Comparison of ENCODE assay signal across 17 cellular contexts in the genomic region with DNA sequence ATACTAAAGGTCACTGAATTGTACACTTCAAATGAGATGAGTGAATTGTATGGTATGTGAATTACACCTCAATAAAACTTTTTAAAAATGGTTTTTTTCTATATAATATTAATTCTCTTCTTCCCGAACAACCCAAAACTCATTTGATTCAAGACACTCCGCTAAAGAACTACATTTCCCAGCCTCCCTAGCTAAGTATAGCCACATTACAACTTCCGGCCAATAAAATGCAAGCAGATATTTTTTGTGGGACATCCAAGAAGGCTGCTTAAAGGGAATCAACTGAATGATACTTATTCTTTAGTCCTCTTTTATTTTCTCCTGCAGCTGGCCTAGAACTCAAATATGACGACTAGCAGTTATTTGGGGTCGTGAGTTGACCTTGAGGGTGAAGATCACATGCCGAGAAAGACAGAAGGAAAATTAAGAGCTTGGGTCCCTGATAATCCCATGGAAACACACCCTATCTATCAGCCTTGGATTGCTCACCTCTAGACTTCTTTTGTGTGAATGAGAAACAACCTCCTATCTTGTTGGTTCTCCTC.
DNase-seq lines count a peak whose midpoint lies in the region; ATAC-seq, FAIRE-seq and TF ChIP-seq lines count a peak whose summit lies in the region.
"Had no signal": no experiment of that assay in that cellular context is flagged by ENCODE, and none has a peak within 500 bp of the region (broad histone marks: within the 10 kb centered on the region; RNA-seq: fewer than 3 reads in every experiment).

No MANE protein-coding gene starts in this region.

- no peaks in the 10 kb centered on the region for H3K9me3 ChIP-seq in adipocyte (ENCODE audit: control insufficient read depth, low read length)
- H3K9me3 ChIP-seq in HepG2 (ENCODE audit: low read length): no peaks in the 10 kb centered on the region
- no peaks in the 10 kb centered on the region for H3K9me3 ChIP-seq in transverse colon
- no peaks in the 10 kb centered on the region; the same call in none of the 2 replicates for H3K9me3 ChIP-seq in BE2C

- POLR2A ChIA-PET in HepG2 (lab: Yijun Ruan, JAX): interaction anchor here (1.0 to 1.8 kb wide), 3 partner anchors 30 to 899 kb away, joined by 3 to 6 read pairs (median 4); a partner anchor contains a TSS

- DNase-seq in NCI-H82 treated with DMSO at 0.1 percent for 48 hours (lab: John Stamatoyannopoulos, UW; ENCODE audit: unreplicated experiment) (peak; percentile 25), adipocyte (ENCODE audit: low read depth) (peak; percentile 18), HepG2 (ENCODE audit: low spot score) (no peak), transverse colon (no peak), BE2C (no peak), hippocampal formation (lab: John Stamatoyannopoulos, UW) (no peak)
- DNase-seq: activated T-cell treated with anti-CD3 and anti-CD28 coated beads, Interleukin-2, amount 50 U/mL, for 48 hours; C1 segment of cervical spinal cord; KBM-7; kidney glomerular epithelial cell; naive B cell; NCI-H146; stimulated activated CD4-positive, alpha-beta T cell treated with anti-CD3 and anti-CD28 coated beads, Interleukin-2, amount 100 ng/mL, for 24 hours had no signal

- FAIRE-seq in HepG2 (lab: Jason Lieb, UNC): no peak
- FAIRE-seq: G401.6, RCC 7860 had no signal

- H3K27me3 ChIP-seq in adipocyte (replicated peaks; ENCODE audit: control insufficient read depth, insufficient read depth, low read length) (no peaks in the 10 kb centered on the region), HepG2 (ENCODE audit: control insufficient read depth in 1 of 2, insufficient read depth in 2 of 2, low read length in 2 of 2) (no peaks in the 10 kb centered on the region), transverse colon (no peaks in the 10 kb centered on the region), BE2C (no peaks in the 10 kb centered on the region)

- TF ChIP-seq POLR2A in HepG2 (IDR thresholded peaks at IDR 0.05; ENCODE audit: insufficient read depth in 1 of 2, low read depth in 2 of 2, low read length in 2 of 2): no peak
- no peak for TF ChIP-seq POLR2A in transverse colon (IDR thresholded peaks at IDR 0.05)

- H3K4me3 ChIP-seq in adipocyte (ENCODE audit: low read length) (no peak overlapping the region), HepG2 (replicated peaks in 1 of 3; ENCODE audit: insufficient read depth in 1 of 3, low read depth in 2 of 3, low read length in 3 of 3) (peak overlapping the region; percentile 47 to 54 (median 53); a peak in 5 of 6 replicates), transverse colon (peak overlapping the region in 3 of 4 donors; percentile 9 to 46 (median 27)), BE2C (ENCODE audit: low read depth, low read length) (no peak overlapping the region)

- H3K36me3 ChIP-seq in adipocyte (ENCODE audit: control insufficient read depth, insufficient read depth, low read length, severe bottlenecking): no peaks in the 10 kb centered on the region
- no peaks in the 10 kb centered on the region for H3K36me3 ChIP-seq in HepG2 (replicated peaks in 1 of 2; ENCODE audit: control insufficient read depth in 1 of 2, insufficient read depth in 2 of 2, low read length in 2 of 2)
- no peaks in the 10 kb centered on the region for H3K36me3 ChIP-seq in transverse colon
- H3K36me3 ChIP-seq in BE2C: no peaks in the 10 kb centered on the region

- peaks cover 3% of the 10 kb centered on the region for H3K4me1 ChIP-seq in adipocyte (ENCODE audit: control insufficient read depth, insufficient read depth, low read length)
- peaks cover 31% of the 10 kb centered on the region for H3K4me1 ChIP-seq in HepG2 (ENCODE audit: insufficient read depth, low read length)
- peaks cover 0 to 4% (median 0%) of the 10 kb centered on the region in 4 donors for H3K4me1 ChIP-seq in transverse colon
- H3K4me1 ChIP-seq in BE2C: peaks cover 10% of the 10 kb centered on the region

- peak overlapping the region; percentile 80 for H3K4me2 ChIP-seq in HepG2 (ENCODE audit: low read depth, low read length)

- H3K79me2 ChIP-seq in HepG2 (ENCODE audit: insufficient read depth, low read length): no peaks in the 10 kb centered on the region

- no peak overlapping the region for H3K9ac ChIP-seq in adipocyte (ENCODE audit: low read length)
- peak overlapping the region; percentile 42; the same call in 1 of the 2 replicates for H3K9ac ChIP-seq in HepG2 (ENCODE audit: insufficient read depth, low read depth, low read length)

- H3K27ac ChIP-seq in HepG2 (ENCODE audit: extremely low read length, insufficient read depth, low read length) (no peak overlapping the region), transverse colon (peak overlapping the region; percentile 73 to 82 (median 77))

- no TSS peak for BruUV-seq in HepG2 (replicated peaks; lab: Mats Ljungman, UMichigan)

- no peaks in the 10 kb centered on the region for H4K20me1 ChIP-seq in HepG2 (ENCODE audit: insufficient read depth, low read length)

- intact Hi-C loops in HepG2 (cut with micrococcal nuclease; ENCODE audit: unreplicated experiment) (no loop called here), transverse colon (cut with DNase I; ENCODE audit: low total_unique reads) (no loop called here)

- in situ Hi-C loops in HepG2 (cut with HindIII; ENCODE audit: extremely low pct_ligation_motif_present, low pct_unique_long_range_greater_than_20kb): loop anchor here (10.0 to 25.0 kb wide), 2 partner anchors 347 to 524 kb away; no protein-coding TSS in a partner anchor
- in situ Hi-C loops in transverse colon (cut with MboI; ENCODE audit: low pct_ligation_motif_present in 1 of 4, low pct_unique_long_range_greater_than_20kb in 1 of 4, low sequenced_read_pairs in 3 of 4): loop anchor here in 2 of 4 donors (10.0 to 25.0 kb wide), 3 partner anchors 347 to 524 kb away; no protein-coding TSS in a partner anchor

- ATAC-seq in HepG2: peak; percentile 19; the same call in 1 of the 3 replicates
- ATAC-seq in GM18519 (IDR thresholded peaks at IDR 0.05; ENCODE audit: low FRiP score, unreplicated experiment): no peak
- ATAC-seq in GM21723 (IDR thresholded peaks at IDR 0.05; ENCODE audit: unreplicated experiment): no peak

- no peak for TF ChIP-seq EP300 in HepG2 (IDR thresholded peaks at IDR 0.05; ENCODE audit: low read depth in 2 of 2, low read length in 2 of 2)
- TF ChIP-seq EP300 in HepG2 (CRISPR knock-in tag; IDR thresholded peaks at IDR 0.05; ENCODE audit: borderline replicate concordance): no peak
- no peak for TF ChIP-seq EP300 in transverse colon (IDR thresholded peaks at IDR 0.05; ENCODE audit: low read depth)

- no peak for TF ChIP-seq RAD21 in HepG2 (CRISPR knock-in tag; IDR thresholded peaks at IDR 0.05)

- peak overlapping the region; percentile 83 for H2AFZ ChIP-seq in HepG2 (ENCODE audit: low read length)

- TF ChIP-seq CTCF in HepG2 (CRISPR knock-in tag; IDR thresholded peaks at IDR 0.05): no peak
- TF ChIP-seq CTCF in transverse colon (IDR thresholded peaks at IDR 0.05): no peak
- no peak for TF ChIP-seq CTCF in BE2C (IDR thresholded peaks at IDR 0.05; ENCODE audit: low read depth, low read length)

- CTCF ChIA-PET in HepG2 (lab: Yijun Ruan, JAX; ENCODE audit: low intra/inter-chr PET ratio, low total read pairs): interaction anchor here (3.1 kb wide), 1 partner anchor 344 kb away, joined by 11 read pairs; no protein-coding TSS in a partner anchor

- 8% methylated on average over 6 of the region's 6 CpGs for WGBS in HepG2 (ENCODE audit: low lambda C conversion rate)
- 47 to 65% methylated on average over 6 of the region's 6 CpGs for WGBS in transverse colon (ENCODE audit: low coverage in 1 of 2), 2 donors

TF ChIP-seq in HepG2, 621 proteins besides CTCF, POLR2A, EP300 and RAD21 (continues in another document):
- TF ChIP-seq ZSCAN30 (CRISPR knock-in tag; IDR thresholded peaks at IDR 0.05): no peak
- no peak for TF ChIP-seq SMARCE1 (IDR thresholded peaks at IDR 0.05; ENCODE audit: borderline replicate concordance)
- no peak for TF ChIP-seq ZFP62 (CRISPR knock-in tag; IDR thresholded peaks at IDR 0.05)
- no peak for TF ChIP-seq SAP130 (CRISPR knock-in tag; IDR thresholded peaks at IDR 0.05; ENCODE audit: low read depth)
- TF ChIP-seq ZNF557 (CRISPR knock-in tag; IDR thresholded peaks at IDR 0.05): no peak
- TF ChIP-seq, protein P1, sequence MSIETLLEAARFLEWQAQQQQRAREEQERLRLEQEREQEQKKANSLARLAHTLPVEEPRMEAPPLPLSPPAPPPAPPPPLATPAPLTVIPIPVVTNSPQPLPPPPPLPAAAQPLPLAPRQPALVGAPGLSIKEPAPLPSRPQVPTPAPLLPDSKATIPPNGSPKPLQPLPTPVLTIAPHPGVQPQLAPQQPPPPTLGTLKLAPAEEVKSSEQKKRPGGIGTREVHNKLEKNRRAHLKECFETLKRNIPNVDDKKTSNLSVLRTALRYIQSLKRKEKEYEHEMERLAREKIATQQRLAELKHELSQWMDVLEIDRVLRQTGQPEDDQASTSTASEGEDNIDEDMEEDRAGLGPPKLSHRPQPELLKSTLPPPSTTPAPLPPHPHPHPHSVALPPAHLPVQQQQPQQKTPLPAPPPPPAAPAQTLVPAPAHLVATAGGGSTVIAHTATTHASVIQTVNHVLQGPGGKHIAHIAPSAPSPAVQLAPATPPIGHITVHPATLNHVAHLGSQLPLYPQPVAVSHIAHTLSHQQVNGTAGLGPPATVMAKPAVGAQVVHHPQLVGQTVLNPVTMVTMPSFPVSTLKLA (IDR thresholded peaks at IDR 0.05): no peak
- TF ChIP-seq ATF1 (CRISPR knock-in tag; IDR thresholded peaks at IDR 0.05): peak; percentile 79
- TF ChIP-seq FOXJ3 (CRISPR knock-in tag; IDR thresholded peaks at IDR 0.05; ENCODE audit: borderline replicate concordance): no peak
- no peak for TF ChIP-seq TRIM24 (CRISPR knock-in tag; IDR thresholded peaks at IDR 0.05)
- no peak for TF ChIP-seq CAMTA2 (CRISPR knock-in tag; IDR thresholded peaks at IDR 0.05; ENCODE audit: borderline replicate concordance)
- TF ChIP-seq HOXD1 (CRISPR knock-in tag; IDR thresholded peaks at IDR 0.05): no peak
- no peak for TF ChIP-seq ZNF792 (CRISPR knock-in tag; IDR thresholded peaks at IDR 0.05)
- no peak for TF ChIP-seq MIER2 (CRISPR knock-in tag; IDR thresholded peaks at IDR 0.05)
- no peak for TF ChIP-seq MAFF (IDR thresholded peaks at IDR 0.05; ENCODE audit: low read depth, low read length)

Comparison
In these comparisons a context has a peak if more than half of its experiments do, and no peak if none do; other contexts are left out.
1. DNase-seq: peak in NCI-H82 treated with DMSO at 0.1 percent for 48 hours (single experiment) and adipocyte (single experiment); none in HepG2 (single experiment), transverse colon (single experiment), BE2C (single experiment) and hippocampal formation (0 of 2).
2. H3K4me3 ChIP-seq: peak in HepG2 (3 of 3) and transverse colon (3 of 4); none in adipocyte (single experiment) and BE2C (single experiment).